Comparison of ENCODE assay signal across 18 cellular contexts in genomic region chr6:102485480-102485879, GRCh38.
"Had no signal": no experiment of that assay in that cellular context is flagged by ENCODE, and none has a peak within 500 bp of the region (broad histone marks: within the 10 kb centered on the region; RNA-seq: fewer than 3 reads in every experiment).

No MANE protein-coding gene starts in this region.

- H3K27me3 Mint-ChIP-seq: naive thymus-derived CD8-positive, alpha-beta T cell; stimulated activated naive CD8-positive, alpha-beta T cell treated with anti-CD3 and anti-CD28 coated beads, Interleukin-15, amount 100 ng/mL, for 72 hours had no signal

- H3K27ac Mint-ChIP-seq: naive thymus-derived CD8-positive, alpha-beta T cell; nephron progenitor cell; stimulated activated naive CD8-positive, alpha-beta T cell treated with anti-CD3 and anti-CD28 coated beads, Interleukin-15, amount 100 ng/mL, for 72 hours had no signal

- DNase-seq: dermis blood vessel endothelial cell; effector memory CD4-positive, alpha-beta T cell; erythroblast; esophagus squamous epithelium; foreskin melanocyte; left ventricle myocardium superior; lower lobe of right lung; naive thymus-derived CD8-positive, alpha-beta T cell; nephron progenitor cell; nucleus accumbens; stimulated activated CD4-positive, alpha-beta T cell treated with anti-CD3 and anti-CD28 coated beads, Interleukin-12 subunit alpha, Interleukin-12 subunit beta, amount 100 ng/mL, for 4 hours; stimulated activated CD4-positive, alpha-beta T cell treated with anti-CD3 and anti-CD28 coated beads, Interleukin-1b, Interleukin-23, amount 100 ng/mL, for 48 hours; stimulated activated CD4-positive, alpha-beta T cell treated with anti-CD3 and anti-CD28 coated beads, Interleukin-4, amount 100 ng/mL, for 1 hour; stimulated activated CD8-positive, alpha-beta memory T cell treated with anti-CD3 and anti-CD28 coated beads, Interleukin-4, amount 100 ng/mL, for 48 hours; stimulated activated naive CD4-positive, alpha-beta T cell; stimulated activated naive CD8-positive, alpha-beta T cell treated with anti-CD3 and anti-CD28 coated beads, Interleukin-15, amount 100 ng/mL, for 72 hours; transverse colon had no signal

- ATAC-seq: left ventricle myocardium superior; lower lobe of right lung; naive thymus-derived CD8-positive, alpha-beta T cell; sciatic nerve; stimulated activated naive CD8-positive, alpha-beta T cell treated with anti-CD3 and anti-CD28 coated beads, Interleukin-15, amount 100 ng/mL, for 72 hours had no signal

- H3K4me3 Mint-ChIP-seq: naive thymus-derived CD8-positive, alpha-beta T cell; nephron progenitor cell; stimulated activated naive CD8-positive, alpha-beta T cell treated with anti-CD3 and anti-CD28 coated beads, Interleukin-15, amount 100 ng/mL, for 72 hours had no signal

- H3K4me1 Mint-ChIP-seq: naive thymus-derived CD8-positive, alpha-beta T cell; nephron progenitor cell; stimulated activated naive CD8-positive, alpha-beta T cell treated with anti-CD3 and anti-CD28 coated beads, Interleukin-15, amount 100 ng/mL, for 72 hours had no signal

- H3K9me3 Mint-ChIP-seq: nephron progenitor cell had no signal

- H3K36me3 Mint-ChIP-seq: naive thymus-derived CD8-positive, alpha-beta T cell had no signal
